Comparison of ENCODE assay signal across 1 cellular context in the genomic region with DNA sequence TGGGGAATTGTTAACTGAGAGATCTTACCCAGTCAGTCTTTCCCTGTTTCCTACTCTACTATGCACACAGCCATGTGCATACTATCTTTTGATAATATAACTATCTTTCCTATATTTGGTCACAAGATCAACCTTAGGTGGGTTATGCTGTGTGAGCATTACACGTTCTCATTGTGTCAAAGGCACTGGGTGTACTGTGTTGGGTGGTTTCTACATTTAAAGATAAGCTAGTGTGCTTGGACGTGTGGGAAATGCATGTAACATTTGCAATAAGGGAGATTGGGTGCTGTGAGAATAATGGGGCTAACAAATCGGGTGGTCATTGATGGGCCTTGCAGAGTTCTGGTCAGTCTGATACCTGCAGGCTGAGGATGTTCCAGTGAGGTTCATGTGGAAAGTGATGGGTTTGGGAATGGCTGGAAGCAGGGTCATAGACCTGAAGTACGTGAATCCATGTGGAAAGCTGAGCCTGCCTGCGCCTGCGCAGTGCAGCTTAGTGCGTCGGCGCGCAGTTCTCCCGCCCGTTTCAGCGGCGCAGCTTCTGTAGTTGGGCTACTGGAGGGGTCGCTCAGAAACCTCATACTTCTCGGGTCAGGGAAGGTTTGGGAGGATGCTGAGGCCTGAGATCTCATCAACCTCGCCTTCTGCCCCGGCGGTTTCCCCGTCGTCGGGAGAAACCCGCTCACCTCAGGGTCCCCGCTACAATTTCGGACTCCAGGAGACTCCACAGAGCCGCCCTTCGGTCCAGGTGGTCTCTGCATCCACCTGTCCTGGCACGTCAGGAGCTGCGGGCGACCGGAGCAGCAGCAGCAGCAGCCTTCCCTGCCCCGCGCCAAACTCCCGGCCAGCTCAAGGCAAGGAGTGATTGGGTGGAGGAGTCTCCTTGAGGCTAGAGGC.
A peak's percentile ranks its signal among the peaks of the same experiment; 100 is the strongest.
TF ChIP-seq lines count a peak whose summit lies in the region.

A gene (plus strand): TSS at position 507 of the 897 bp plus-strand sequence. CDS start 104 bp downstream, at position 611.

TF ChIP-seq in K562, 482 proteins besides CTCF, POLR2A, EP300 and RAD21 (continued from another document and continues in another):
- TF ChIP-seq, protein P1, sequence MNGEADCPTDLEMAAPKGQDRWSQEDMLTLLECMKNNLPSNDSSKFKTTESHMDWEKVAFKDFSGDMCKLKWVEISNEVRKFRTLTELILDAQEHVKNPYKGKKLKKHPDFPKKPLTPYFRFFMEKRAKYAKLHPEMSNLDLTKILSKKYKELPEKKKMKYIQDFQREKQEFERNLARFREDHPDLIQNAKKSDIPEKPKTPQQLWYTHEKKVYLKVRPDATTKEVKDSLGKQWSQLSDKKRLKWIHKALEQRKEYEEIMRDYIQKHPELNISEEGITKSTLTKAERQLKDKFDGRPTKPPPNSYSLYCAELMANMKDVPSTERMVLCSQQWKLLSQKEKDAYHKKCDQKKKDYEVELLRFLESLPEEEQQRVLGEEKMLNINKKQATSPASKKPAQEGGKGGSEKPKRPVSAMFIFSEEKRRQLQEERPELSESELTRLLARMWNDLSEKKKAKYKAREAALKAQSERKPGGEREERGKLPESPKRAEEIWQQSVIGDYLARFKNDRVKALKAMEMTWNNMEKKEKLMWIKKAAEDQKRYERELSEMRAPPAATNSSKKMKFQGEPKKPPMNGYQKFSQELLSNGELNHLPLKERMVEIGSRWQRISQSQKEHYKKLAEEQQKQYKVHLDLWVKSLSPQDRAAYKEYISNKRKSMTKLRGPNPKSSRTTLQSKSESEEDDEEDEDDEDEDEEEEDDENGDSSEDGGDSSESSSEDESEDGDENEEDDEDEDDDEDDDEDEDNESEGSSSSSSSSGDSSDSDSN (IDR thresholded peaks at IDR 0.05; ENCODE audit: borderline replicate concordance in 1 of 2, low read depth in 2 of 2, low read length in 2 of 2): no peak
- peak; percentile 97 to 98 for TF ChIP-seq NRF1 (conservative IDR thresholded peaks at IDR 0.05 in 1 of 2, IDR thresholded peaks at IDR 0.05 in 1 of 2)
- no peak for TF ChIP-seq SIX5 (IDR thresholded peaks at IDR 0.05; ENCODE audit: borderline replicate concordance in 1 of 2, insufficient read depth in 1 of 2, low read depth in 1 of 2, low read length in 2 of 2)
- TF ChIP-seq, protein P2, sequence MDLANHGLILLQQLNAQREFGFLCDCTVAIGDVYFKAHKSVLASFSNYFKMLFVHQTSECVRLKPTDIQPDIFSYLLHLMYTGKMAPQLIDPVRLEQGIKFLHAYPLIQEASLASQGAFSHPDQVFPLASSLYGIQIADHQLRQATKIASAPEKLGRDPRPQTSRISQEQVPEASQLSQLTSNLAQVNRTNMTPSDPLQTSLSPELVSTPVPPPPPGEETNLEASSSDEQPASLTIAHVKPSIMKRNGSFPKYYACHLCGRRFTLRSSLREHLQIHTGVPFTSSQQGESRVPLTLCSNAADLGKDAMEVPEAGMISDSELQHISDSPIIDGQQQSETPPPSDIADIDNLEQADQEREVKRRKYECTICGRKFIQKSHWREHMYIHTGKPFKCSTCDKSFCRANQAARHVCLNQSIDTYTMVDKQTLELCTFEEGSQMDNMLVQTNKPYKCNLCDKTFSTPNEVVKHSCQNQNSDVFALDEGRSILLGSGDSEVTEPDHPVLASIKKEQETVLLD (IDR thresholded peaks at IDR 0.05): peak; percentile 93
- TF ChIP-seq JUN (IDR thresholded peaks at IDR 0.05; ENCODE audit: borderline replicate concordance, low read depth, low read length): no peak
- TF ChIP-seq JUN (CRISPR knock-in tag; IDR thresholded peaks at IDR 0.05; ENCODE audit: borderline replicate concordance): no peak
- TF ChIP-seq, protein P3, sequence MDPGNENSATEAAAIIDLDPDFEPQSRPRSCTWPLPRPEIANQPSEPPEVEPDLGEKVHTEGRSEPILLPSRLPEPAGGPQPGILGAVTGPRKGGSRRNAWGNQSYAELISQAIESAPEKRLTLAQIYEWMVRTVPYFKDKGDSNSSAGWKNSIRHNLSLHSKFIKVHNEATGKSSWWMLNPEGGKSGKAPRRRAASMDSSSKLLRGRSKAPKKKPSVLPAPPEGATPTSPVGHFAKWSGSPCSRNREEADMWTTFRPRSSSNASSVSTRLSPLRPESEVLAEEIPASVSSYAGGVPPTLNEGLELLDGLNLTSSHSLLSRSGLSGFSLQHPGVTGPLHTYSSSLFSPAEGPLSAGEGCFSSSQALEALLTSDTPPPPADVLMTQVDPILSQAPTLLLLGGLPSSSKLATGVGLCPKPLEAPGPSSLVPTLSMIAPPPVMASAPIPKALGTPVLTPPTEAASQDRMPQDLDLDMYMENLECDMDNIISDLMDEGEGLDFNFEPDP (CRISPR knock-in tag; IDR thresholded peaks at IDR 0.05): peak; percentile 39; the same call in 1 of the 2 replicates
- no peak for TF ChIP-seq EZH2 (IDR thresholded peaks at IDR 0.05; ENCODE audit: borderline replicate concordance, low read depth, low read length)
- peak; percentile 96 for TF ChIP-seq POLR2B (IDR thresholded peaks at IDR 0.05; ENCODE audit: low read depth, partially characterized antibody)
- no peak for TF ChIP-seq SMARCA5 (IDR thresholded peaks at IDR 0.05)
- 0 out of 2 replicates have a peak, but pooled peaks have one; percentile 65 for TF ChIP-seq MTA3 (IDR thresholded peaks at IDR 0.05; ENCODE audit: borderline replicate concordance)
- no peak for TF ChIP-seq RBBP5 (IDR thresholded peaks at IDR 0.05; ENCODE audit: borderline replicate concordance, insufficient read depth, low read length, poor library complexity, severe bottlenecking)
- no peak for TF ChIP-seq ASH1L (IDR thresholded peaks at IDR 0.05; ENCODE audit: borderline replicate concordance, low read depth, partially characterized antibody)
- TF ChIP-seq, protein P4, sequence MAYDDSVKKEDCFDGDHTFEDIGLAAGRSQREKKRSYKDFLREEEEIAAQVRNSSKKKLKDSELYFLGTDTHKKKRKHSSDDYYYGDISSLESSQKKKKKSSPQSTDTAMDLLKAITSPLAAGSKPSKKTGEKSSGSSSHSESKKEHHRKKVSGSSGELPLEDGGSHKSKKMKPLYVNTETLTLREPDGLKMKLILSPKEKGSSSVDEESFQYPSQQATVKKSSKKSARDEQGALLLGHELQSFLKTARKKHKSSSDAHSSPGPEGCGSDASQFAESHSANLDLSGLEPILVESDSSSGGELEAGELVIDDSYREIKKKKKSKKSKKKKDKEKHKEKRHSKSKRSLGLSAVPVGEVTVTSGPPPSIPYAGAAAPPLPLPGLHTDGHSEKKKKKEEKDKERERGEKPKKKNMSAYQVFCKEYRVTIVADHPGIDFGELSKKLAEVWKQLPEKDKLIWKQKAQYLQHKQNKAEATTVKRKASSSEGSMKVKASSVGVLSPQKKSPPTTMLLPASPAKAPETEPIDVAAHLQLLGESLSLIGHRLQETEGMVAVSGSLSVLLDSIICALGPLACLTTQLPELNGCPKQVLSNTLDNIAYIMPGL (CRISPR knock-in tag; IDR thresholded peaks at IDR 0.05): peak; percentile 61; the same call in 1 of the 2 replicates
- TF ChIP-seq ETV6 (IDR thresholded peaks at IDR 0.05; ENCODE audit: borderline replicate concordance in 1 of 2, low read depth in 2 of 2, low read length in 1 of 2): no peak
- TF ChIP-seq ETV6 (CRISPR knock-in tag; IDR thresholded peaks at IDR 0.05; ENCODE audit: borderline replicate concordance): no peak
- TF ChIP-seq CBX5 (IDR thresholded peaks at IDR 0.05; ENCODE audit: borderline replicate concordance, low read depth): no peak; the same call in 1 of the 2 replicates
- TF ChIP-seq ZNF76 (CRISPR knock-in tag; IDR thresholded peaks at IDR 0.05; ENCODE audit: borderline replicate concordance): no peak
- TF ChIP-seq, protein P5, sequence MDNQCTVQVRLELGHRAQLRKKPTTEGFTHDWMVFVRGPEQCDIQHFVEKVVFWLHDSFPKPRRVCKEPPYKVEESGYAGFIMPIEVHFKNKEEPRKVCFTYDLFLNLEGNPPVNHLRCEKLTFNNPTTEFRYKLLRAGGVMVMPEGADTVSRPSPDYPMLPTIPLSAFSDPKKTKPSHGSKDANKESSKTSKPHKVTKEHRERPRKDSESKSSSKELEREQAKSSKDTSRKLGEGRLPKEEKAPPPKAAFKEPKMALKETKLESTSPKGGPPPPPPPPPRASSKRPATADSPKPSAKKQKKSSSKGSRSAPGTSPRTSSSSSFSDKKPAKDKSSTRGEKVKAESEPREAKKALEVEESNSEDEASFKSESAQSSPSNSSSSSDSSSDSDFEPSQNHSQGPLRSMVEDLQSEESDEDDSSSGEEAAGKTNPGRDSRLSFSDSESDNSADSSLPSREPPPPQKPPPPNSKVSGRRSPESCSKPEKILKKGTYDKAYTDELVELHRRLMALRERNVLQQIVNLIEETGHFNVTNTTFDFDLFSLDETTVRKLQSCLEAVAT (IDR thresholded peaks at IDR 0.05): peak in 1 of 2 experiments; percentile 28; a peak in 1 of 4 replicates
- no peak for TF ChIP-seq ZC3H4 (CRISPR knock-in tag; IDR thresholded peaks at IDR 0.05; ENCODE audit: borderline replicate concordance)
- no peak for TF ChIP-seq MCM3 (IDR thresholded peaks at IDR 0.05)
- no peak for TF ChIP-seq NR2C1 (IDR thresholded peaks at IDR 0.05)
- TF ChIP-seq NR2C1 (tag; IDR thresholded peaks at IDR 0.05): no peak
- TF ChIP-seq ZZZ3 (IDR thresholded peaks at IDR 0.05): no peak
- TF ChIP-seq ZNF436 (CRISPR knock-in tag; IDR thresholded peaks at IDR 0.05): peak; percentile 9; the same call in 1 of the 2 replicates
- TF ChIP-seq, protein P6, sequence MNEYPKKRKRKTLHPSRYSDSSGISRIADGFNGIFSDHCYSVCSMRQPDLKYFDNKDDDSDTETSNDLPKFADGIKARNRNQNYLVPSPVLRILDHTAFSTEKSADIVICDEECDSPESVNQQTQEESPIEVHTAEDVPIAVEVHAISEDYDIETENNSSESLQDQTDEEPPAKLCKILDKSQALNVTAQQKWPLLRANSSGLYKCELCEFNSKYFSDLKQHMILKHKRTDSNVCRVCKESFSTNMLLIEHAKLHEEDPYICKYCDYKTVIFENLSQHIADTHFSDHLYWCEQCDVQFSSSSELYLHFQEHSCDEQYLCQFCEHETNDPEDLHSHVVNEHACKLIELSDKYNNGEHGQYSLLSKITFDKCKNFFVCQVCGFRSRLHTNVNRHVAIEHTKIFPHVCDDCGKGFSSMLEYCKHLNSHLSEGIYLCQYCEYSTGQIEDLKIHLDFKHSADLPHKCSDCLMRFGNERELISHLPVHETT (CRISPR knock-in tag; conservative IDR thresholded peaks at IDR 0.05 in 1 of 2, IDR thresholded peaks at IDR 0.05 in 1 of 2): no peak; a peak in 1 of 4 replicates
- peak in 1 of 2 experiments; percentile 44; a peak in 1 of 4 replicates for TF ChIP-seq NONO (IDR thresholded peaks at IDR 0.05; ENCODE audit: low read depth in 2 of 2, low read length in 1 of 2)
- TF ChIP-seq ZNF354B (CRISPR knock-in tag; IDR thresholded peaks at IDR 0.05): peak; percentile 57
- TF ChIP-seq, protein P7, sequence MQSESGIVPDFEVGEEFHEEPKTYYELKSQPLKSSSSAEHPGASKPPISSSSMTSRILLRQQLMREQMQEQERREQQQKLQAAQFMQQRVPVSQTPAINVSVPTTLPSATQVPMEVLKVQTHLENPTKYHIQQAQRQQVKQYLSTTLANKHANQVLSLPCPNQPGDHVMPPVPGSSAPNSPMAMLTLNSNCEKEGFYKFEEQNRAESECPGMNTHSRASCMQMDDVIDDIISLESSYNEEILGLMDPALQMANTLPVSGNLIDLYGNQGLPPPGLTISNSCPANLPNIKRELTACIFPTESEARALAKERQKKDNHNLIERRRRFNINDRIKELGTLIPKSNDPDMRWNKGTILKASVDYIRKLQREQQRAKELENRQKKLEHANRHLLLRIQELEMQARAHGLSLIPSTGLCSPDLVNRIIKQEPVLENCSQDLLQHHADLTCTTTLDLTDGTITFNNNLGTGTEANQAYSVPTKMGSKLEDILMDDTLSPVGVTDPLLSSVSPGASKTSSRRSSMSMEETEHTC (IDR thresholded peaks at IDR 0.05): 0 out of 2 replicates have a peak, but pooled peaks have one; percentile 3
- TF ChIP-seq, protein P8, sequence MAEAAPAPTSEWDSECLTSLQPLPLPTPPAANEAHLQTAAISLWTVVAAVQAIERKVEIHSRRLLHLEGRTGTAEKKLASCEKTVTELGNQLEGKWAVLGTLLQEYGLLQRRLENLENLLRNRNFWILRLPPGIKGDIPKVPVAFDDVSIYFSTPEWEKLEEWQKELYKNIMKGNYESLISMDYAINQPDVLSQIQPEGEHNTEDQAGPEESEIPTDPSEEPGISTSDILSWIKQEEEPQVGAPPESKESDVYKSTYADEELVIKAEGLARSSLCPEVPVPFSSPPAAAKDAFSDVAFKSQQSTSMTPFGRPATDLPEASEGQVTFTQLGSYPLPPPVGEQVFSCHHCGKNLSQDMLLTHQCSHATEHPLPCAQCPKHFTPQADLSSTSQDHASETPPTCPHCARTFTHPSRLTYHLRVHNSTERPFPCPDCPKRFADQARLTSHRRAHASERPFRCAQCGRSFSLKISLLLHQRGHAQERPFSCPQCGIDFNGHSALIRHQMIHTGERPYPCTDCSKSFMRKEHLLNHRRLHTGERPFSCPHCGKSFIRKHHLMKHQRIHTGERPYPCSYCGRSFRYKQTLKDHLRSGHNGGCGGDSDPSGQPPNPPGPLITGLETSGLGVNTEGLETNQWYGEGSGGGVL (CRISPR knock-in tag; IDR thresholded peaks at IDR 0.05): no peak
- no peak for TF ChIP-seq KLF1 (tag; IDR thresholded peaks at IDR 0.05)
- TF ChIP-seq, protein P9, sequence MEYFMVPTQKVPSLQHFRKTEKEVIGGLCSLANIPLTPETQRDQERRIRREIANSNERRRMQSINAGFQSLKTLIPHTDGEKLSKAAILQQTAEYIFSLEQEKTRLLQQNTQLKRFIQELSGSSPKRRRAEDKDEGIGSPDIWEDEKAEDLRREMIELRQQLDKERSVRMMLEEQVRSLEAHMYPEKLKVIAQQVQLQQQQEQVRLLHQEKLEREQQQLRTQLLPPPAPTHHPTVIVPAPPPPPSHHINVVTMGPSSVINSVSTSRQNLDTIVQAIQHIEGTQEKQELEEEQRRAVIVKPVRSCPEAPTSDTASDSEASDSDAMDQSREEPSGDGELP (CRISPR knock-in tag; IDR thresholded peaks at IDR 0.05; ENCODE audit: borderline replicate concordance): peak; percentile 35; the same call in 1 of the 2 replicates
- no peak for TF ChIP-seq KAT8 (IDR thresholded peaks at IDR 0.05; ENCODE audit: low read depth)
- no peak for TF ChIP-seq CEBPG (CRISPR knock-in tag; IDR thresholded peaks at IDR 0.05)
- TF ChIP-seq CEBPG (tag; conservative IDR thresholded peaks at IDR 0.05 in 1 of 2, IDR thresholded peaks at IDR 0.05 in 1 of 2): no peak
- TF ChIP-seq, protein P10, sequence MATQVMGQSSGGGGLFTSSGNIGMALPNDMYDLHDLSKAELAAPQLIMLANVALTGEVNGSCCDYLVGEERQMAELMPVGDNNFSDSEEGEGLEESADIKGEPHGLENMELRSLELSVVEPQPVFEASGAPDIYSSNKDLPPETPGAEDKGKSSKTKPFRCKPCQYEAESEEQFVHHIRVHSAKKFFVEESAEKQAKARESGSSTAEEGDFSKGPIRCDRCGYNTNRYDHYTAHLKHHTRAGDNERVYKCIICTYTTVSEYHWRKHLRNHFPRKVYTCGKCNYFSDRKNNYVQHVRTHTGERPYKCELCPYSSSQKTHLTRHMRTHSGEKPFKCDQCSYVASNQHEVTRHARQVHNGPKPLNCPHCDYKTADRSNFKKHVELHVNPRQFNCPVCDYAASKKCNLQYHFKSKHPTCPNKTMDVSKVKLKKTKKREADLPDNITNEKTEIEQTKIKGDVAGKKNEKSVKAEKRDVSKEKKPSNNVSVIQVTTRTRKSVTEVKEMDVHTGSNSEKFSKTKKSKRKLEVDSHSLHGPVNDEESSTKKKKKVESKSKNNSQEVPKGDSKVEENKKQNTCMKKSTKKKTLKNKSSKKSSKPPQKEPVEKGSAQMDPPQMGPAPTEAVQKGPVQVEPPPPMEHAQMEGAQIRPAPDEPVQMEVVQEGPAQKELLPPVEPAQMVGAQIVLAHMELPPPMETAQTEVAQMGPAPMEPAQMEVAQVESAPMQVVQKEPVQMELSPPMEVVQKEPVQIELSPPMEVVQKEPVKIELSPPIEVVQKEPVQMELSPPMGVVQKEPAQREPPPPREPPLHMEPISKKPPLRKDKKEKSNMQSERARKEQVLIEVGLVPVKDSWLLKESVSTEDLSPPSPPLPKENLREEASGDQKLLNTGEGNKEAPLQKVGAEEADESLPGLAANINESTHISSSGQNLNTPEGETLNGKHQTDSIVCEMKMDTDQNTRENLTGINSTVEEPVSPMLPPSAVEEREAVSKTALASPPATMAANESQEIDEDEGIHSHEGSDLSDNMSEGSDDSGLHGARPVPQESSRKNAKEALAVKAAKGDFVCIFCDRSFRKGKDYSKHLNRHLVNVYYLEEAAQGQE (CRISPR knock-in tag; IDR thresholded peaks at IDR 0.05; ENCODE audit: low read depth): peak; percentile 72
